ENCODE assay signal across 1 cellular context in genomic region chr3:24526640-24527237, GRCh38.
TF ChIP-seq lines count a peak whose summit lies in the region.

No MANE protein-coding gene starts in this region.

TF ChIP-seq in HEK293, 187 proteins besides CTCF, POLR2A, EP300 and RAD21 (continued from another document):
- TF ChIP-seq AEBP2 (tag by site-specific recombination; IDR thresholded peaks at IDR 0.05; ENCODE audit: borderline replicate concordance), result no peak
- no peak for TF ChIP-seq ZNF521 (tag by site-specific recombination; IDR thresholded peaks at IDR 0.05)
- no peak for TF ChIP-seq PRDM4 (tag by site-specific recombination; IDR thresholded peaks at IDR 0.05)
- no peak for TF ChIP-seq ZNF677 (tag by site-specific recombination; IDR thresholded peaks at IDR 0.05)
